In the genomic region with DNA sequence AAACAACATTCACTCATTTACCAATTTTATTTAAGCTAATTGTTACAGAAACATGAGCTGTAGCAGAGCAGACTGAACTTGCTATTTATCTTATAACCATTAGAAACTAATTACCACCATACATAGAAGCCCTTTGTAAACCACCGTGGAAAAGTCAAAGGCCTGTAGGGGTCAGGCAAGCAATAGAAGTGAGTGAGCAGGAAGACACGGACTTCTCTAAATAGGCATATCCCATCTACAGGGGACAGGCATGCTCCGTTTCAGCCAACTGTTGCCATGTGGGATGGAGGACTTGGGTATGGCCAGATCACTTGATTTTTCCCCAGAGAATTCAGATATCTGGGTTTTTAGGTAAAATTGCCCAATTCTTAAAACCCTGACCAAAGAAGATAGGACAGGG, we compare ENCODE assay signal across 8 cellular contexts. TPM values are rescaled to one million over a fixed set of nuclear protein-coding genes. Genes with fewer than 3 reads are reported as not detected.
DNase-seq lines count a peak whose midpoint lies in the region; ATAC-seq and TF ChIP-seq lines count a peak whose summit lies in the region.

No MANE protein-coding gene starts in this region.

- H3K36me3 ChIP-seq in RWPE2 (ENCODE audit: low read depth) = no peaks in the 10 kb centered on the region

- CTCF ChIA-PET in AG04450 (lab: Charles Lee) = interaction anchor here (0.7 to 3.0 kb wide), 5 partner anchors 9 to 936 kb away, joined by 3 to 10 read pairs (median 3); no protein-coding TSS in a partner anchor
- CTCF ChIA-PET in activated CD8-positive, alpha-beta T cell treated with anti-CD3 and anti-CD28 coated beads, Interleukin-2, amount 10 ng/mL, durations not matched to agents 7 days and 5 days (lab: Charles Lee) = no interaction called here

- ATAC-seq in GM21447 (IDR thresholded peaks at IDR 0.05; ENCODE audit: unreplicated experiment) (peak; percentile 26), RWPE2 (ENCODE audit: low read depth) (peak; percentile 37; the same call in 2 of the 3 replicates), right cardiac atrium (peak; percentile 64 to 68), GM21390 (IDR thresholded peaks at IDR 0.05; ENCODE audit: unreplicated experiment) (no peak), HG03432 (IDR thresholded peaks at IDR 0.05; ENCODE audit: unreplicated experiment) (no peak)
- ATAC-seq in activated CD8-positive, alpha-beta T cell treated with anti-CD3 and anti-CD28 coated beads, Interleukin-2, amount 10 ng/mL, durations not matched to agents 7 days and 5 days = no peak

- H3K27ac ChIP-seq in AG04450 (ENCODE audit: low read depth, low read length) (no peak overlapping the region), RWPE2 (ENCODE audit: poor library complexity, severe bottlenecking) (no peak overlapping the region), right cardiac atrium (ENCODE audit: low read length) (no peak overlapping the region)

- H3K4me3 Mint-ChIP-seq in activated CD8-positive, alpha-beta T cell treated with anti-CD3 and anti-CD28 coated beads, Interleukin-2, amount 10 ng/mL, durations not matched to agents 7 days and 5 days = no peak overlapping the region

- no peak overlapping the region for H3K27ac Mint-ChIP-seq in activated CD8-positive, alpha-beta T cell treated with anti-CD3 and anti-CD28 coated beads, Interleukin-2, amount 10 ng/mL, durations not matched to agents 7 days and 5 days

- H3K4me1 ChIP-seq in RWPE2 (ENCODE audit: insufficient read depth, poor library complexity, severe bottlenecking) (no peaks in the 10 kb centered on the region), right cardiac atrium (ENCODE audit: control insufficient read depth, insufficient read depth, low read length) (no peaks in the 10 kb centered on the region)

- peaks cover 14% of the 10 kb centered on the region for H3K27me3 Mint-ChIP-seq in activated CD8-positive, alpha-beta T cell treated with anti-CD3 and anti-CD28 coated beads, Interleukin-2, amount 10 ng/mL, durations not matched to agents 7 days and 5 days (ENCODE audit: low read depth)

- WGBS in right cardiac atrium = 10% methylated on average over 3 of the region's 3 CpGs

- H3K9me3 Mint-ChIP-seq in activated CD8-positive, alpha-beta T cell treated with anti-CD3 and anti-CD28 coated beads, Interleukin-2, amount 10 ng/mL, durations not matched to agents 7 days and 5 days (ENCODE audit: insufficient read depth) = no peaks in the 10 kb centered on the region

- H3K4me1 Mint-ChIP-seq in activated CD8-positive, alpha-beta T cell treated with anti-CD3 and anti-CD28 coated beads, Interleukin-2, amount 10 ng/mL, durations not matched to agents 7 days and 5 days (ENCODE audit: low read depth) = peaks cover 5% of the 10 kb centered on the region

- POLR2A ChIA-PET in AG04450 (lab: Yijun Ruan, JAX) = no interaction called here
- POLR2A ChIA-PET in activated CD8-positive, alpha-beta T cell treated with anti-CD3 and anti-CD28 coated beads, Interleukin-2, amount 10 ng/mL, durations not matched to agents 7 days and 5 days (lab: Charles Lee) = no interaction called here

- H3K4me3 ChIP-seq in AG04450 (ENCODE audit: low read depth, low read length) = no peak overlapping the region
- H3K4me3 ChIP-seq in RWPE2 (ENCODE audit: severe bottlenecking) = no peak overlapping the region
- H3K4me3 ChIP-seq in right cardiac atrium (ENCODE audit: low read length) = no peak overlapping the region

- TF ChIP-seq CTCF in AG04450 (IDR thresholded peaks at IDR 0.05; ENCODE audit: low read depth, low read length) (peak; percentile 10; the same call in 1 of the 2 replicates), RWPE2 (IDR thresholded peaks at IDR 0.05; ENCODE audit: poor library complexity, severe bottlenecking) (peak; percentile 39)

- DNase-seq in AG04450 (ENCODE audit: low read depth, low spot score) (no peak), RWPE2 (ENCODE audit: low spot score) (no peak), right cardiac atrium (no peak)
- no peak for DNase-seq in stimulated activated CD4-positive, alpha-beta T cell treated with anti-CD3 and anti-CD28 coated beads, Interleukin-4, amount 100 ng/mL, for 24 hours
- DNase-seq in activated CD8-positive, alpha-beta T cell treated with anti-CD3 and anti-CD28 coated beads, Interleukin-2, amount 10 ng/mL, durations not matched to agents 7 days and 5 days = no peak

- H3K9me3 ChIP-seq in AG04450 (ENCODE audit: control insufficient read depth, insufficient read depth, low read length) (no peaks in the 10 kb centered on the region), RWPE2 (ENCODE audit: severe bottlenecking) (no peaks in the 10 kb centered on the region), right cardiac atrium (ENCODE audit: control insufficient read depth, low read length) (no peaks in the 10 kb centered on the region)

- intact Hi-C loops in right cardiac atrium (cut with DNase I) = loop anchor here in 3 of 4 donors (10.0 kb wide), 3 partner anchors 183 to 643 kb away; no protein-coding TSS in a partner anchor

- no peaks in the 10 kb centered on the region for H3K36me3 Mint-ChIP-seq in activated CD8-positive, alpha-beta T cell treated with anti-CD3 and anti-CD28 coated beads, Interleukin-2, amount 10 ng/mL, durations not matched to agents 7 days and 5 days (ENCODE audit: low read depth)

- peaks cover 4% of the 10 kb centered on the region for H3K27me3 ChIP-seq in AG04450 (ENCODE audit: control insufficient read depth, insufficient read depth, low read length)
- H3K27me3 ChIP-seq in RWPE2 (ENCODE audit: insufficient read depth, poor library complexity, severe bottlenecking) = no peaks in the 10 kb centered on the region
- no peaks in the 10 kb centered on the region for H3K27me3 ChIP-seq in right cardiac atrium (ENCODE audit: control insufficient read depth, insufficient read depth)

RNA-seq across cellular contexts. Expression of a gene that starts 44.8 kb away (rescaled TPM):
- polyA plus RNA-seq in AG04450 (2011; rRNA removed) (108 and 120 TPM in 2 replicates), right cardiac atrium (13.9 TPM)
- 154 and 167 TPM in 2 replicates for polyA minus RNA-seq in AG04450 (2011; rRNA and poly(A)+ RNA removed)
- total RNA-seq in right cardiac atrium = 10 to 100 TPM; 27.6 to 33.9 (median 31.6) TPM
- total RNA-seq in activated CD8-positive, alpha-beta T cell treated with anti-CD3 and anti-CD28 coated beads, Interleukin-2, amount 10 ng/mL, durations not matched to agents 7 days and 5 days = 10 to 100 TPM; 36.0 to 41.3 TPM

Comparison
In these comparisons a context has a peak if more than half of its experiments do, and no peak if none do; other contexts are left out.
1. ATAC-seq: peak in GM21447 (single experiment), RWPE2 (single experiment) and right cardiac atrium (2 of 2); none in activated CD8-positive, alpha-beta T cell treated with anti-CD3 and anti-CD28 coated beads, Interleukin-2, amount 10 ng/mL, durations not matched to agents 7 days and 5 days (single experiment), GM21390 (single experiment) and HG03432 (single experiment).